In the genomic region with DNA sequence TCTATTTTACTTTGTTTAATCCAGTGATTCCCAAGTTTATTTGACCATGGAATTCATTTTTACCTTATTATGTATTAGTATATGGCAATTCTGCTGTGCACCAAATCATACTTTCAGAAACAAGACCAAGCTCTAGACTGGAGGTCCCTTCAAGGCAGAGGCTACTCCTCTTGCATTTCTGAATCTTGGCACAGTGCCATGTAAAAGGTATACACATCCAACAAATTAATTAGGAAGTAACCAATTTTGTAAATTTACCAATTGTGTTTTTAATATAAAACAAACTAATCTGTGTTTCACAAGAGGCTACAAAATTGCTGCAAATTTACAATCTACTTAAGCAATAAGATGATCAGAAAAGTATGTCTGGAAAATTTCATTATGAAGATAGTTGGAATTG, we compare ENCODE assay signal across 9 cellular contexts.
"Had no signal": no experiment of that assay in that cellular context is flagged by ENCODE, and none has a peak within 500 bp of the region (broad histone marks: within the 10 kb centered on the region; RNA-seq: fewer than 3 reads in every experiment).

No MANE protein-coding gene starts in this region.

- H3K4me3 ChIP-seq: GM23248, HAP-1 had no signal

- DNase-seq: GM23248, GOT3, H7, HFFc6, IMR-90, KBM-7 had no signal

- H3K9me3 ChIP-seq: HAP-1 had no signal

- H2AFZ ChIP-seq: GM23248 had no signal

- H3K27ac ChIP-seq: GM23248, HL-60 had no signal

- H3K36me3 ChIP-seq: HAP-1 had no signal

- H3K9ac ChIP-seq: GM23248 had no signal

- ATAC-seq: HCT116 had no signal

- H3K4me1 ChIP-seq: HAP-1 had no signal
